ENCODE assay signal across 8 cellular contexts in the genomic region with DNA sequence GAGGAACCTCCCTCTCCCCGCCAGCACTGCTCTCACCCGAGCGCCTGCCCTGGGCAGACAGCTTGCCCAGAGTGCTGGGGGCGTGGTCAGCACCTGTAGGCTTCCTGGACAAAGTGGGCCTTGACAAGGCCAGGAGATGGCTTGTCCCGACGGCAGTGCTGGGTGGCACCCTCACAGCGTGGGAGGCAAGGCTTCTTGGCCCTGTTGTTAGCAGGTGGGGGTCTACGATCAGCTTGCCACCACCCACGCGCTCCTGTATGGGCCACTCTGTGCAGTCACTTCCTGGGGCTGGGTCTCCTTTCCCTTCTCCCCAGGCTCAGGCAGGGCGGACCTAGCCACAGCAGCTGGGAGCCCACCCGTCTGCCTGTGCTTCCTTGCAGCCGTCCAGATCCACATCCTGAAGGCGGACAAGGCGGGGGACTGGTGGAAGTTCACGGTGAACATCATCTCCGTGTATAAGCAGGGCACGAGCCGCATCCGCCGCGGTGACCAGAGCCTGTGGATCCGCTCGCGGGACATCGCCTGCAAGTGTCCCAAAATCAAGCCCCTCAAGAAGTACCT.
DNase-seq lines count a peak whose midpoint lies in the region; ATAC-seq, FAIRE-seq and TF ChIP-seq lines count a peak whose summit lies in the region.

No MANE protein-coding gene starts in this region.

- ATAC-seq in aorta (ENCODE audit: low FRiP score) (no peak), HG03196 (IDR thresholded peaks at IDR 0.05; ENCODE audit: unreplicated experiment) (no peak)

- H3K27ac Mint-ChIP-seq in mesothelial cell of epicardium, result no peak overlapping the region

- WGBS in aorta, 2 donors, result 38 to 47% methylated on average over 22 to 26 of the region's 26 CpGs

- TF ChIP-seq CTCF in bronchial epithelial cell (IDR thresholded peaks at IDR 0.05; ENCODE audit: insufficient read depth, low read length, severe bottlenecking), result no peak
- TF ChIP-seq CTCF in mesothelial cell of epicardium (IDR thresholded peaks at IDR 0.05; ENCODE audit: unreplicated experiment), result no peak

- H3K4me3 Mint-ChIP-seq in mesothelial cell of epicardium, result peak overlapping the region; percentile 63

- H3K27me3 ChIP-seq in bronchial epithelial cell (ENCODE audit: control insufficient read depth, insufficient read depth, low read length), result peaks cover 2% of the 10 kb centered on the region
- H3K27me3 ChIP-seq in aorta (ENCODE audit: control insufficient read depth in 1 of 2, insufficient read depth in 2 of 2, low read length in 1 of 2), result no peaks in the 10 kb centered on the region

- peak overlapping the region; percentile 15 to 79 for H3K27ac ChIP-seq in aorta (ENCODE audit: low read depth in 1 of 2, low read length in 2 of 2)

- H3K9me3 Mint-ChIP-seq in mesothelial cell of epicardium, result no peaks in the 10 kb centered on the region

- peaks cover 17% of the 10 kb centered on the region for H3K4me1 Mint-ChIP-seq in mesothelial cell of epicardium

- no peaks in the 10 kb centered on the region for H3K9me3 ChIP-seq in aorta (ENCODE audit: control insufficient read depth, low read length)

- peaks cover 10% of the 10 kb centered on the region for H3K27me3 Mint-ChIP-seq in mesothelial cell of epicardium (ENCODE audit: low read depth)

- H3K36me3 Mint-ChIP-seq in mesothelial cell of epicardium, result no peaks in the 10 kb centered on the region

- H3K4me1 ChIP-seq in aorta (ENCODE audit: control insufficient read depth in 1 of 2, insufficient read depth in 2 of 2, low read length in 2 of 2), result peaks cover 0 to 4% of the 10 kb centered on the region in 2 donors

- H3K36me3 ChIP-seq in bronchial epithelial cell (ENCODE audit: control insufficient read depth, insufficient read depth, low read length) (no peaks in the 10 kb centered on the region), aorta (ENCODE audit: control insufficient read depth in 1 of 2, insufficient read depth in 2 of 2, low read length in 1 of 2) (no peaks in the 10 kb centered on the region)

- H3K4me3 ChIP-seq in bronchial epithelial cell (ENCODE audit: low read depth, low read length), result peak overlapping the region; percentile 27
- no peak overlapping the region for H3K4me3 ChIP-seq in aorta (ENCODE audit: low read length in 2 of 2)

- FAIRE-seq in bronchial epithelial cell (lab: Jason Lieb, UNC), result no peak

- peak; percentile 21 for DNase-seq in stimulated activated CD4-positive, alpha-beta T cell treated with anti-CD3 and anti-CD28 coated beads, Interleukin-12 subunit alpha, Interleukin-12 subunit beta, amount 100 ng/mL, for 4 hours
- DNase-seq in stimulated activated CD4-positive, alpha-beta T cell treated with anti-CD3 and anti-CD28 coated beads, Interleukin-1b, Interleukin-23, amount 100 ng/mL, for 48 hours, result no peak
- DNase-seq in bronchial epithelial cell (ENCODE audit: low read depth) (no peak), mesothelial cell of epicardium (ENCODE audit: low spot score in 2 of 2, unreplicated experiment in 2 of 2) (no peak), aorta (peak; percentile 56 to 78), HuH-7 (ENCODE audit: low spot score) (no peak), posterior vena cava (ENCODE audit: low spot score) (no peak)

- intact Hi-C loops in aorta (cut with DNase I) (loop anchor here in 1 of 2 donors (10.0 kb wide), 1 partner anchor 115 kb away; no protein-coding TSS in a partner anchor), posterior vena cava (cut with DNase I) (no loop called here)

Comparison
In these comparisons a context has a peak if more than half of its experiments do, and no peak if none do; other contexts are left out.
1. DNase-seq: peak in stimulated activated CD4-positive, alpha-beta T cell treated with anti-CD3 and anti-CD28 coated beads, Interleukin-12 subunit alpha, Interleukin-12 subunit beta, amount 100 ng/mL, for 4 hours (single experiment) and aorta (2 of 2); none in stimulated activated CD4-positive, alpha-beta T cell treated with anti-CD3 and anti-CD28 coated beads, Interleukin-1b, Interleukin-23, amount 100 ng/mL, for 48 hours (single experiment), bronchial epithelial cell (single experiment), mesothelial cell of epicardium (0 of 2), HuH-7 (single experiment) and posterior vena cava (single experiment).